ENCODE assay signal across 2 cellular contexts in genomic region chr3:45667569-45667967, GRCh38.
TF ChIP-seq lines count a peak whose summit lies in the region.

No MANE protein-coding gene starts in this region.

TF ChIP-seq in IMR-90, 13 proteins besides CTCF, POLR2A, EP300 and RAD21:
- TF ChIP-seq USF2 (IDR thresholded peaks at IDR 0.05; ENCODE audit: low read depth, low read length) (no peak), SMC3 (IDR thresholded peaks at IDR 0.05; ENCODE audit: low read depth, low read length) (no peak; the same call in 1 of the 2 replicates), MXI1 (IDR thresholded peaks at IDR 0.05; ENCODE audit: borderline replicate concordance, low read depth, low read length) (no peak), MAZ (IDR thresholded peaks at IDR 0.05; ENCODE audit: borderline replicate concordance, low read depth, low read length) (no peak), MAFK (IDR thresholded peaks at IDR 0.05; ENCODE audit: low read depth, low read length) (no peak), RFX5 (IDR thresholded peaks at IDR 0.05; ENCODE audit: low read depth, low read length) (no peak), FOS (IDR thresholded peaks at IDR 0.05; ENCODE audit: low read depth, low read length) (no peak), CHD1 (IDR thresholded peaks at IDR 0.05; ENCODE audit: low read depth, low read length) (no peak), BHLHE40 (IDR thresholded peaks at IDR 0.05; ENCODE audit: low read depth, low read length) (no peak), RCOR1 (IDR thresholded peaks at IDR 0.05; ENCODE audit: insufficient replicate concordance, low read length) (no peak), ELK1 (IDR thresholded peaks at IDR 0.05; ENCODE audit: borderline replicate concordance, low read depth, low read length) (no peak)

TF ChIP-seq in K562, 482 proteins besides CTCF, POLR2A, EP300 and RAD21:
- TF ChIP-seq HEY1 (CRISPR knock-in tag; IDR thresholded peaks at IDR 0.05; ENCODE audit: borderline replicate concordance): 0 out of 2 replicates have a peak, but pooled peaks have one; percentile 29
- no peak for TF ChIP-seq MAZ (CRISPR knock-in tag; conservative IDR thresholded peaks at IDR 0.05 in 1 of 2, IDR thresholded peaks at IDR 0.05 in 1 of 2)
- TF ChIP-seq RCOR1 (IDR thresholded peaks at IDR 0.05; ENCODE audit: borderline replicate concordance in 1 of 2, low read depth in 2 of 2, low read length in 2 of 2): 0 out of 4 replicates have a peak, but pooled peaks of 1 of the 2 experiments have one; percentile 19
- TF ChIP-seq SMARCA5 (IDR thresholded peaks at IDR 0.05): peak; percentile 90
- TF ChIP-seq PTBP1 (IDR thresholded peaks at IDR 0.05; ENCODE audit: low read depth, low read length): 0 out of 2 replicates have a peak, but pooled peaks have one; percentile 45
- TF ChIP-seq ZFP36 (IDR thresholded peaks at IDR 0.05; ENCODE audit: low read depth, low read length, partially characterized antibody): peak; percentile 92
- no peak for TF ChIP-seq ZNF253 (CRISPR knock-in tag; conservative IDR thresholded peaks at IDR 0.05)
- TF ChIP-seq RNF219 (CRISPR knock-in tag; IDR thresholded peaks at IDR 0.05): no peak
- TF ChIP-seq BCOR (IDR thresholded peaks at IDR 0.05): peak; percentile 98
- TF ChIP-seq BRD9 (IDR thresholded peaks at IDR 0.05; ENCODE audit: low read depth, partially characterized antibody): peak; percentile 51
- peak; percentile 81 to 90 for TF ChIP-seq KDM1A (IDR thresholded peaks at IDR 0.05)
- TF ChIP-seq RBM25 (IDR thresholded peaks at IDR 0.05; ENCODE audit: low read depth, low read length, severe bottlenecking): peak; percentile 96
- no peak for TF ChIP-seq CTCFL (IDR thresholded peaks at IDR 0.05; ENCODE audit: borderline replicate concordance, insufficient read depth, low read depth, low read length, poor library complexity, severe bottlenecking)
- no peak for TF ChIP-seq SIN3B (IDR thresholded peaks at IDR 0.05; ENCODE audit: low read depth)
- TF ChIP-seq ESRRA (IDR thresholded peaks at IDR 0.05; ENCODE audit: borderline replicate concordance, low read depth): peak; percentile 43; the same call in 1 of the 2 replicates
- no peak for TF ChIP-seq CEBPZ (IDR thresholded peaks at IDR 0.05; ENCODE audit: borderline replicate concordance, low read depth, low read length)
- 0 out of 2 replicates have a peak, but pooled peaks have one; percentile 8 for TF ChIP-seq ZBTB33 (CRISPR knock-in tag; IDR thresholded peaks at IDR 0.05)
- TF ChIP-seq TCF3 (CRISPR knock-in tag; IDR thresholded peaks at IDR 0.05): no peak
- TF ChIP-seq CHD4 (IDR thresholded peaks at IDR 0.05; ENCODE audit: insufficient read depth, insufficient replicate concordance, low read depth, low read length, poor library complexity, severe bottlenecking): peak; percentile 40
- TF ChIP-seq HDAC2 (IDR thresholded peaks at IDR 0.05): peak; percentile 88
